ENCODE assay signal across 1 cellular context in the genomic region with DNA sequence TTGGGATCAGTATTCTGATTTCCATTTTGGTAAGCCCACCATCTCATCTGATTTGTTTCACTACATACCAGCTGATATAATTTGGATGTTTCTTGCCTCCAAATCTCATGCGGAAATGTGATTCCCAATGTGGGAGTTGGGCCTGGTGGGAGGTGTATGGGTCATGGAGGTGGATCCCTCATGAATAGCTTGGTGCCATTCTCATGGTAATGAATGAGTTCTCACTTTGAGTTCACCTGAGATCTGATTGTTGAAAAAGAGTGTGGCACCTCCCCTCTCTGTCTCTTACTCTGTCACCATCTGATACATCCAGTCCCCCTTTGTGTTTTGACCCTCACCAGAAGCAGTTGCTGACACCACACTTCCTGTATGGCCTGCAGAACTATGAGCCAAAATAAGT.
TF ChIP-seq lines count a peak whose summit lies in the region.

No MANE protein-coding gene starts in this region.

TF ChIP-seq in WTC11, 78 proteins besides CTCF, POLR2A, EP300 and RAD21 (continued from another document):
- TF ChIP-seq, protein P1, sequence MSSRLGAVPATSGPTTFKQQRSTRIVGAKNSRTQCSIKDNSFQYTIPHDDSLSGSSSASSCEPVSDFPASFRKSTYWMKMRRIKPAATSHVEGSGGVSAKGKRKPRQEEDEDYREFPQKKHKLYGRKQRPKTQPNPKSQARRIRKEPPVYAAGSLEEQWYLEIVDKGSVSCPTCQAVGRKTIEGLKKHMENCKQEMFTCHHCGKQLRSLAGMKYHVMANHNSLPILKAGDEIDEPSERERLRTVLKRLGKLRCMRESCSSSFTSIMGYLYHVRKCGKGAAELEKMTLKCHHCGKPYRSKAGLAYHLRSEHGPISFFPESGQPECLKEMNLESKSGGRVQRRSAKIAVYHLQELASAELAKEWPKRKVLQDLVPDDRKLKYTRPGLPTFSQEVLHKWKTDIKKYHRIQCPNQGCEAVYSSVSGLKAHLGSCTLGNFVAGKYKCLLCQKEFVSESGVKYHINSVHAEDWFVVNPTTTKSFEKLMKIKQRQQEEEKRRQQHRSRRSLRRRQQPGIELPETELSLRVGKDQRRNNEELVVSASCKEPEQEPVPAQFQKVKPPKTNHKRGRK (CRISPR knock-in tag; IDR thresholded peaks at IDR 0.05; ENCODE audit: borderline replicate concordance), result no peak
- TF ChIP-seq SMAD4 (CRISPR knock-in tag; IDR thresholded peaks at IDR 0.05), result no peak
